ENCODE assay signal across 1 cellular context in the genomic region with DNA sequence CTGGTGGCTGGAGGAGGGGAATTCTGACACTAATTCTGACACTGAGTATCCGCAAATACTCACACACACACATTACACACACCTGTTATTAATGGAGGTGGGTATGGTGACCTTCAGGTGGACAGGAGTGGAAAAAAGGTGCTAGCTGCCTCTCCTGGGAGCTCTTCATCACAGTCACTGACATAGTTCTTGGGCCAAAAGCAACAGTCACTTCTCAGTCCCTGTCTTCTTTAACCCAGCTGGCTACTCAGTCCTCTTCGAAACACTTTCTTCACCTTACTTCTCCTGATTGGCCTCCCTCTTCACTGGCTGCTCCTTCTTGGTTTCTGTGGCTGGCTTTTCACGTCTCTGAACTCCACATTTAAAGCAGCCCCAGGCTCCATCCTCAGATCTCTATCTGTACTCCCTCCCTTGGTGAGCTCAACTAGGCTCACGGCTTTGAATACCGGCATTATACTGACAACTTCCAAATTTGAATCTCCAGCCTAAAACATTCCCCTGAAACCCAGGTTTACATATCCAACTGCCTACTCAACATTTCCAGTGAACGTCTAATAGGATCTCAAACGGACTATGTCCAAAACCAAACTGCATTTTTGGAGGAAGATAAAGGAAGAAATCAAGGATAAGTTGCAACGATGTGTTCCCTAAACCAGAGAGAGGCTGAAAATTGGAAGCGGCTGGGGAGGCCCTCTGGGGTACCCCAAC.
TF ChIP-seq lines count a peak whose summit lies in the region.

No MANE protein-coding gene starts in this region.

TF ChIP-seq in GM12878, 131 proteins besides CTCF, POLR2A, EP300 and RAD21 (continued from another document):
- TF ChIP-seq, protein P1, sequence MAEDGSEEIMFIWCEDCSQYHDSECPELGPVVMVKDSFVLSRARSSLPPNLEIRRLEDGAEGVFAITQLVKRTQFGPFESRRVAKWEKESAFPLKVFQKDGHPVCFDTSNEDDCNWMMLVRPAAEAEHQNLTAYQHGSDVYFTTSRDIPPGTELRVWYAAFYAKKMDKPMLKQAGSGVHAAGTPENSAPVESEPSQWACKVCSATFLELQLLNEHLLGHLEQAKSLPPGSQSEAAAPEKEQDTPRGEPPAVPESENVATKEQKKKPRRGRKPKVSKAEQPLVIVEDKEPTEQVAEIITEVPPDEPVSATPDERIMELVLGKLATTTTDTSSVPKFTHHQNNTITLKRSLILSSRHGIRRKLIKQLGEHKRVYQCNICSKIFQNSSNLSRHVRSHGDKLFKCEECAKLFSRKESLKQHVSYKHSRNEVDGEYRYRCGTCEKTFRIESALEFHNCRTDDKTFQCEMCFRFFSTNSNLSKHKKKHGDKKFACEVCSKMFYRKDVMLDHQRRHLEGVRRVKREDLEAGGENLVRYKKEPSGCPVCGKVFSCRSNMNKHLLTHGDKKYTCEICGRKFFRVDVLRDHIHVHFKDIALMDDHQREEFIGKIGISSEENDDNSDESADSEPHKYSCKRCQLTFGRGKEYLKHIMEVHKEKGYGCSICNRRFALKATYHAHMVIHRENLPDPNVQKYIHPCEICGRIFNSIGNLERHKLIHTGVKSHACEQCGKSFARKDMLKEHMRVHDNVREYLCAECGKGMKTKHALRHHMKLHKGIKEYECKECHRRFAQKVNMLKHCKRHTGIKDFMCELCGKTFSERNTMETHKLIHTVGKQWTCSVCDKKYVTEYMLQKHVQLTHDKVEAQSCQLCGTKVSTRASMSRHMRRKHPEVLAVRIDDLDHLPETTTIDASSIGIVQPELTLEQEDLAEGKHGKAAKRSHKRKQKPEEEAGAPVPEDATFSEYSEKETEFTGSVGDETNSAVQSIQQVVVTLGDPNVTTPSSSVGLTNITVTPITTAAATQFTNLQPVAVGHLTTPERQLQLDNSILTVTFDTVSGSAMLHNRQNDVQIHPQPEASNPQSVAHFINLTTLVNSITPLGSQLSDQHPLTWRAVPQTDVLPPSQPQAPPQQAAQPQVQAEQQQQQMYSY (CRISPR knock-in tag; IDR thresholded peaks at IDR 0.05), result no peak
- TF ChIP-seq NFIC (IDR thresholded peaks at IDR 0.05; ENCODE audit: low read depth, low read length) (no peak), CREB1 (IDR thresholded peaks at IDR 0.05; ENCODE audit: low read depth) (no peak), HCFC1 (IDR thresholded peaks at IDR 0.05; ENCODE audit: low read length) (no peak), TCF3 (IDR thresholded peaks at IDR 0.05; ENCODE audit: borderline replicate concordance, insufficient read depth, low read depth, low read length) (0 out of 2 replicates have a peak, but pooled peaks have one; percentile 9), RBBP5 (conservative IDR thresholded peaks at IDR 0.05) (no peak), YY1 (IDR thresholded peaks at IDR 0.05; ENCODE audit: low read depth, low read length) (peak; percentile 23; the same call in 1 of the 2 replicates), PAX8 (IDR thresholded peaks at IDR 0.05) (no peak), SIN3A (IDR thresholded peaks at IDR 0.05; ENCODE audit: low read depth, low read length) (no peak), CBX3 (IDR thresholded peaks at IDR 0.05; ENCODE audit: borderline replicate concordance, low read depth) (no peak), NR2C1 (IDR thresholded peaks at IDR 0.05) (no peak), SMAD5 (IDR thresholded peaks at IDR 0.05; ENCODE audit: low read depth) (no peak), FOS (IDR thresholded peaks at IDR 0.05; ENCODE audit: borderline replicate concordance, extremely low read depth, insufficient read length) (no peak), NFXL1 (IDR thresholded peaks at IDR 0.05; ENCODE audit: borderline replicate concordance) (no peak), FOXM1 (IDR thresholded peaks at IDR 0.05; ENCODE audit: low read depth, low read length) (peak; percentile 6; the same call in 1 of the 2 replicates), MTA3 (IDR thresholded peaks at IDR 0.05; ENCODE audit: borderline replicate concordance, low read length) (peak; percentile 84; the same call in 1 of the 2 replicates), RUNX3 (IDR thresholded peaks at IDR 0.05; ENCODE audit: low read length) (peak; percentile 35), CREM (IDR thresholded peaks at IDR 0.05; ENCODE audit: low read depth) (no peak), BMI1 (IDR thresholded peaks at IDR 0.05; ENCODE audit: borderline replicate concordance) (no peak), ZSCAN29 (IDR thresholded peaks at IDR 0.05) (no peak), SRF (IDR thresholded peaks at IDR 0.05; ENCODE audit: low read depth in 2 of 2, low read length in 2 of 2) (no peak), RELA (IDR thresholded peaks at IDR 0.05; ENCODE audit: borderline replicate concordance, partially characterized antibody) (no peak), POLR2AphosphoS5 (IDR thresholded peaks at IDR 0.05; ENCODE audit: low read length) (peak; percentile 33; the same call in 1 of the 2 replicates), TCF12 (IDR thresholded peaks at IDR 0.05; ENCODE audit: low read depth, low read length) (0 out of 2 replicates have a peak, but pooled peaks have one; percentile 6)
- TF ChIP-seq, protein P2, sequence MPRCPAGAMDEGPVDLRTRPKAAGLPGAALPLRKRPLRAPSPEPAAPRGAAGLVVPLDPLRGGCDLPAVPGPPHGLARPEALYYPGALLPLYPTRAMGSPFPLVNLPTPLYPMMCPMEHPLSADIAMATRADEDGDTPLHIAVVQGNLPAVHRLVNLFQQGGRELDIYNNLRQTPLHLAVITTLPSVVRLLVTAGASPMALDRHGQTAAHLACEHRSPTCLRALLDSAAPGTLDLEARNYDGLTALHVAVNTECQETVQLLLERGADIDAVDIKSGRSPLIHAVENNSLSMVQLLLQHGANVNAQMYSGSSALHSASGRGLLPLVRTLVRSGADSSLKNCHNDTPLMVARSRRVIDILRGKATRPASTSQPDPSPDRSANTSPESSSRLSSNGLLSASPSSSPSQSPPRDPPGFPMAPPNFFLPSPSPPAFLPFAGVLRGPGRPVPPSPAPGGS (IDR thresholded peaks at IDR 0.05; ENCODE audit: borderline replicate concordance, insufficient read depth, low read depth, low read length, poor library complexity, severe bottlenecking), result peak; percentile 20
- TF ChIP-seq, protein P3, sequence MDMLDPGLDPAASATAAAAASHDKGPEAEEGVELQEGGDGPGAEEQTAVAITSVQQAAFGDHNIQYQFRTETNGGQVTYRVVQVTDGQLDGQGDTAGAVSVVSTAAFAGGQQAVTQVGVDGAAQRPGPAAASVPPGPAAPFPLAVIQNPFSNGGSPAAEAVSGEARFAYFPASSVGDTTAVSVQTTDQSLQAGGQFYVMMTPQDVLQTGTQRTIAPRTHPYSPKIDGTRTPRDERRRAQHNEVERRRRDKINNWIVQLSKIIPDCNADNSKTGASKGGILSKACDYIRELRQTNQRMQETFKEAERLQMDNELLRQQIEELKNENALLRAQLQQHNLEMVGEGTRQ (IDR thresholded peaks at IDR 0.05; ENCODE audit: borderline replicate concordance, low read depth, low read length), result no peak
- TF ChIP-seq, protein P4, sequence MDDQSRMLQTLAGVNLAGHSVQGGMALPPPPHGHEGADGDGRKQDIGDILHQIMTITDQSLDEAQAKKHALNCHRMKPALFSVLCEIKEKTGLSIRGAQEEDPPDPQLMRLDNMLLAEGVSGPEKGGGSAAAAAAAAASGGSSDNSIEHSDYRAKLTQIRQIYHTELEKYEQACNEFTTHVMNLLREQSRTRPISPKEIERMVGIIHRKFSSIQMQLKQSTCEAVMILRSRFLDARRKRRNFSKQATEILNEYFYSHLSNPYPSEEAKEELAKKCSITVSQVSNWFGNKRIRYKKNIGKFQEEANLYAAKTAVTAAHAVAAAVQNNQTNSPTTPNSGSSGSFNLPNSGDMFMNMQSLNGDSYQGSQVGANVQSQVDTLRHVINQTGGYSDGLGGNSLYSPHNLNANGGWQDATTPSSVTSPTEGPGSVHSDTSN (IDR thresholded peaks at IDR 0.05; ENCODE audit: insufficient replicate concordance, low read depth, low read length), result no peak
- TF ChIP-seq, protein P5, sequence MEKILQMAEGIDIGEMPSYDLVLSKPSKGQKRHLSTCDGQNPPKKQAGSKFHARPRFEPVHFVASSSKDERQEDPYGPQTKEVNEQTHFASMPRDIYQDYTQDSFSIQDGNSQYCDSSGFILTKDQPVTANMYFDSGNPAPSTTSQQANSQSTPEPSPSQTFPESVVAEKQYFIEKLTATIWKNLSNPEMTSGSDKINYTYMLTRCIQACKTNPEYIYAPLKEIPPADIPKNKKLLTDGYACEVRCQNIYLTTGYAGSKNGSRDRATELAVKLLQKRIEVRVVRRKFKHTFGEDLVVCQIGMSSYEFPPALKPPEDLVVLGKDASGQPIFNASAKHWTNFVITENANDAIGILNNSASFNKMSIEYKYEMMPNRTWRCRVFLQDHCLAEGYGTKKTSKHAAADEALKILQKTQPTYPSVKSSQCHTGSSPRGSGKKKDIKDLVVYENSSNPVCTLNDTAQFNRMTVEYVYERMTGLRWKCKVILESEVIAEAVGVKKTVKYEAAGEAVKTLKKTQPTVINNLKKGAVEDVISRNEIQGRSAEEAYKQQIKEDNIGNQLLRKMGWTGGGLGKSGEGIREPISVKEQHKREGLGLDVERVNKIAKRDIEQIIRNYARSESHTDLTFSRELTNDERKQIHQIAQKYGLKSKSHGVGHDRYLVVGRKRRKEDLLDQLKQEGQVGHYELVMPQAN (conservative IDR thresholded peaks at IDR 0.05), result no peak
- TF ChIP-seq, protein P6, sequence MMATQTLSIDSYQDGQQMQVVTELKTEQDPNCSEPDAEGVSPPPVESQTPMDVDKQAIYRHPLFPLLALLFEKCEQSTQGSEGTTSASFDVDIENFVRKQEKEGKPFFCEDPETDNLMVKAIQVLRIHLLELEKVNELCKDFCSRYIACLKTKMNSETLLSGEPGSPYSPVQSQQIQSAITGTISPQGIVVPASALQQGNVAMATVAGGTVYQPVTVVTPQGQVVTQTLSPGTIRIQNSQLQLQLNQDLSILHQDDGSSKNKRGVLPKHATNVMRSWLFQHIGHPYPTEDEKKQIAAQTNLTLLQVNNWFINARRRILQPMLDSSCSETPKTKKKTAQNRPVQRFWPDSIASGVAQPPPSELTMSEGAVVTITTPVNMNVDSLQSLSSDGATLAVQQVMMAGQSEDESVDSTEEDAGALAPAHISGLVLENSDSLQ (IDR thresholded peaks at IDR 0.05), result no peak
- TF ChIP-seq, protein P7, sequence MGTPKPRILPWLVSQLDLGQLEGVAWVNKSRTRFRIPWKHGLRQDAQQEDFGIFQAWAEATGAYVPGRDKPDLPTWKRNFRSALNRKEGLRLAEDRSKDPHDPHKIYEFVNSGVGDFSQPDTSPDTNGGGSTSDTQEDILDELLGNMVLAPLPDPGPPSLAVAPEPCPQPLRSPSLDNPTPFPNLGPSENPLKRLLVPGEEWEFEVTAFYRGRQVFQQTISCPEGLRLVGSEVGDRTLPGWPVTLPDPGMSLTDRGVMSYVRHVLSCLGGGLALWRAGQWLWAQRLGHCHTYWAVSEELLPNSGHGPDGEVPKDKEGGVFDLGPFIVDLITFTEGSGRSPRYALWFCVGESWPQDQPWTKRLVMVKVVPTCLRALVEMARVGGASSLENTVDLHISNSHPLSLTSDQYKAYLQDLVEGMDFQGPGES (IDR thresholded peaks at IDR 0.05), result no peak
